ENCODE assay signal across 15 cellular contexts in genomic region chr7:2980406-2981102, GRCh38.
A peak's percentile ranks its signal among the peaks of the same experiment; 100 is the strongest.
DNase-seq lines count a peak whose midpoint lies in the region; ATAC-seq and TF ChIP-seq lines count a peak whose summit lies in the region.
"Had no signal": no experiment of that assay in that cellular context is flagged by ENCODE, and none has a peak within 500 bp of the region (broad histone marks: within the 10 kb centered on the region; RNA-seq: fewer than 3 reads in every experiment).

No MANE protein-coding gene starts in this region.

- H3K4me3 Mint-ChIP-seq in activated T-cell treated with anti-CD3 and anti-CD28 coated beads, Interleukin-2, amount 50 U/mL, for 4 hours: peak overlapping the region; percentile 53
- H3K4me3 Mint-ChIP-seq in T-cell (peak overlapping the region; percentile 34 to 86 (median 53)), immature natural killer cell (peak overlapping the region; percentile 88 to 99 (median 93))

- no peaks in the 10 kb centered on the region for H3K4me1 ChIP-seq in testis
- H3K4me1 ChIP-seq: left ventricle myocardium inferior, parathyroid adenoma had no signal

- H3K36me3 ChIP-seq in testis (ENCODE audit: low read depth, missing control alignments): no peaks in the 10 kb centered on the region
- H3K36me3 ChIP-seq: left ventricle myocardium inferior had no signal

- H3K9me3 ChIP-seq in testis: no peaks in the 10 kb centered on the region
- H3K9me3 ChIP-seq: left ventricle myocardium inferior had no signal

- POLR2A ChIA-PET in T-cell (lab: Charles Lee): no interaction called here

- no peaks in the 10 kb centered on the region for H3K27me3 Mint-ChIP-seq in activated T-cell treated with anti-CD3 and anti-CD28 coated beads, Interleukin-2, amount 50 U/mL, for 4 hours (ENCODE audit: low read depth)
- H3K27me3 Mint-ChIP-seq in T-cell (no peaks in the 10 kb centered on the region), immature natural killer cell (ENCODE audit: low read depth in 3 of 3) (peaks cover 8 to 22% (median 8%) of the 10 kb centered on the region in 3 donors)

- H3K9me3 Mint-ChIP-seq in activated T-cell treated with anti-CD3 and anti-CD28 coated beads, Interleukin-2, amount 50 U/mL, for 4 hours: no peaks in the 10 kb centered on the region
- H3K9me3 Mint-ChIP-seq in T-cell (no peaks in the 10 kb centered on the region), immature natural killer cell (no peaks in the 10 kb centered on the region)

- H3K27ac ChIP-seq in testis: no peak overlapping the region
- H3K27ac ChIP-seq: left ventricle myocardium inferior, parathyroid adenoma had no signal

- no peak for TF ChIP-seq POLR2A in testis (IDR thresholded peaks at IDR 0.05)

- ATAC-seq in activated T-cell treated with anti-CD3 and anti-CD28 coated beads, Interleukin-2, amount 50 U/mL, for 4 hours: no peak
- ATAC-seq in T-cell (replicated peaks in 1 of 4) (no peak), HG03571 (IDR thresholded peaks at IDR 0.05; ENCODE audit: unreplicated experiment) (no peak)

- H3K4me3 ChIP-seq in testis: no peak overlapping the region
- H3K4me3 ChIP-seq: left ventricle myocardium inferior had no signal

- H3K27ac Mint-ChIP-seq in T-cell (peak overlapping the region; percentile 65 to 91), immature natural killer cell (peak overlapping the region; percentile 91 to 99 (median 97))

- H3K4me1 Mint-ChIP-seq in activated T-cell treated with anti-CD3 and anti-CD28 coated beads, Interleukin-2, amount 50 U/mL, for 4 hours (ENCODE audit: low read depth): peaks cover 76% of the 10 kb centered on the region
- H3K4me1 Mint-ChIP-seq in T-cell (peaks cover 78 to 87% (median 81%) of the 10 kb centered on the region in 3 donors), immature natural killer cell (peaks cover 89 to 93% of the 10 kb centered on the region in 2 donors)

- CTCF ChIA-PET in T-cell (lab: Charles Lee): no interaction called here

- peaks cover 19% of the 10 kb centered on the region for H3K36me3 Mint-ChIP-seq in activated T-cell treated with anti-CD3 and anti-CD28 coated beads, Interleukin-2, amount 50 U/mL, for 4 hours (ENCODE audit: insufficient read depth)
- H3K36me3 Mint-ChIP-seq in T-cell (peaks cover 15% of the 10 kb centered on the region), immature natural killer cell (peaks cover 0 to 12% (median 6%) of the 10 kb centered on the region in 3 donors)

- H3K27me3 ChIP-seq in testis: no peaks in the 10 kb centered on the region

- 70 to 74% methylated on average over 24 to 27 of the region's 27 CpGs for WGBS in testis, 2 donors

- intact Hi-C loops in testis (cut with DNase I; ENCODE audit: low total_unique reads): no loop called here

- no peak for TF ChIP-seq CTCF in testis (IDR thresholded peaks at IDR 0.05)

- no peak for DNase-seq in activated T-cell treated with anti-CD3 and anti-CD28 coated beads, Interleukin-2, amount 50 U/mL, for 4 hours
- DNase-seq in activated T-cell treated with anti-CD3 and anti-CD28 coated beads, Interleukin-2, amount 50 U/mL, for 1 hour: no peak
- DNase-seq in T-cell (peak in 5 of 34 experiments; percentile 5 to 34 (median 13)), immature natural killer cell (peak; percentile 51 to 71 (median 66)), testis (peak; percentile 19), HuH-7 (ENCODE audit: low spot score) (no peak), NCI-H1930 (lab: John Stamatoyannopoulos, UW) (no peak)
- DNase-seq: foreskin melanocyte; H7; left ventricle myocardium inferior; NCI-H2029; OCI-M1; stimulated activated CD4-positive, alpha-beta T cell treated with anti-CD3 and anti-CD28 coated beads, Interleukin-2, amount 100 ng/mL, for 48 hours had no signal

Comparison
In these comparisons a context has a peak if more than half of its experiments do, and no peak if none do; other contexts are left out.
1. DNase-seq: peak in immature natural killer cell (3 of 3) and testis (single experiment); none in activated T-cell treated with anti-CD3 and anti-CD28 coated beads, Interleukin-2, amount 50 U/mL, for 4 hours (single experiment), activated T-cell treated with anti-CD3 and anti-CD28 coated beads, Interleukin-2, amount 50 U/mL, for 1 hour (single experiment), HuH-7 (single experiment) and NCI-H1930 (0 of 2).
2. Peak in every context shown above with its lines, with median percentiles within 50 percentile points of each other: H3K4me3 Mint-ChIP-seq.